In the genomic region with DNA sequence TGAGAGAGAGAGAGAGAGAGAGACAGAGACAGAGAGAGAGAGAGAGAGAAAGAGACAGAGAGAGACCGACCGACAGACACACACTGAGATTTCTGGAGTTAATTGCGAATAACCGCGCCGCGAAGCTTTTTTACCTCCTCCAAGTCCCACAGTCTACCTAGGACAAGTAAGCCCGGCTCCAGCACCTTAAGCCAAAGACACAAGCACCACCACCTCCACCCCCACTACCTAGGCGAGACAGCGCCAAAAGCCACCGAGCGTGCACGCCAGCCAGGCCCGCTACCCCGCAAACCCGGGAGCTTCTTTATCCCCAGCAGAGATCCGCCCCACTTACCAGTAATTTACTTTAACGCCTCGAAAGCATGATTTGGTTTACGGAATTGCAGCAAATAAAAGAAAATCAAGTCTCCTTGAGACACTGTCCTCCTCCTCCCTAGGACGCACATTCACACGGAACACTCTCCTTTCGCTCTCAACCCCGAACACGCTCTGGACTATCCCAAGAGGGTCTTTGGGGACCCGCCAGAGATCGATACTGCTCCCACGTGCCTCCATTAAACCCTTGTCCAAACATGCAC, we compare ENCODE assay signal across 8 cellular contexts.
DNase-seq lines count a peak whose midpoint lies in the region; ATAC-seq and TF ChIP-seq lines count a peak whose summit lies in the region.

No MANE protein-coding gene starts in this region.

- H3K27ac Mint-ChIP-seq in CD14-positive monocyte, result peak overlapping the region in 3 of 7 donors; percentile 9 to 57 (median 19)

- TF ChIP-seq POLR2A in spleen (IDR thresholded peaks at IDR 0.05), result no peak

- TF ChIP-seq CTCF in CD14-positive monocyte (IDR thresholded peaks at IDR 0.05) (no peak), spleen (IDR thresholded peaks at IDR 0.05 in 8 of 11, conservative IDR thresholded peaks at IDR 0.05 in 3 of 11) (no peak)

- peaks cover 0 to 9% (median 5%) of the 10 kb centered on the region in 7 donors for H3K9me3 Mint-ChIP-seq in CD14-positive monocyte

- peak overlapping the region; percentile 90 to 98 for H3K4me3 Mint-ChIP-seq in CD14-positive monocyte

- H3K4me1 ChIP-seq in spleen, result peaks cover 0 to 23% (median 4%) of the 10 kb centered on the region in 6 donors

- DNase-seq in CD14-positive monocyte (ENCODE audit: low spot score) (no peak), MG63 (peak; percentile 23), spleen (no peak), GOT3 (lab: John Stamatoyannopoulos, UW) (no peak)
- peak; percentile 40 for DNase-seq in activated naive CD4-positive, alpha-beta T cell treated with Interleukin-2 at 50 U/mL for 16 hours

- peaks cover 26 to 30% (median 27%) of the 10 kb centered on the region in 3 donors for H3K27me3 Mint-ChIP-seq in CD14-positive monocyte (ENCODE audit: low read depth in 3 of 3)

- H3K36me3 Mint-ChIP-seq in CD14-positive monocyte, result no peaks in the 10 kb centered on the region

- intact Hi-C loops in CD14-positive monocyte (cut with micrococcal nuclease), result no loop called here
- intact Hi-C loops in spleen (cut with DNase I; ENCODE audit: low total_unique reads), result no loop called here

- H3K27me3 ChIP-seq in MG63 (no peaks in the 10 kb centered on the region), spleen (replicated peaks in 1 of 7) (peaks cover 0 to 28% (median 9%) of the 10 kb centered on the region in 7 donors)

- peaks cover 31% of the 10 kb centered on the region for H3K36me3 ChIP-seq in MG63
- no peaks in the 10 kb centered on the region for H3K36me3 ChIP-seq in spleen

- no peaks in the 10 kb centered on the region for H3K9me3 ChIP-seq in MG63
- no peaks in the 10 kb centered on the region for H3K9me3 ChIP-seq in spleen

- WGBS in spleen, 5 donors, result 1 to 32% (median 2%) methylated on average over 9 to 28 of the region's 28 CpGs

- no peak for ATAC-seq in HG03280 (IDR thresholded peaks at IDR 0.05; ENCODE audit: unreplicated experiment)
- ATAC-seq in HG02588 (IDR thresholded peaks at IDR 0.05; ENCODE audit: unreplicated experiment), result no peak

- peak overlapping the region; percentile 71 for H3K4me3 ChIP-seq in MG63
- H3K4me3 ChIP-seq in iPS-11a (ENCODE audit: low read depth, low read length), result peak overlapping the region; percentile 77
- H3K4me3 ChIP-seq in spleen, result peak overlapping the region; percentile 39 to 78 (median 54)

- peaks cover 21% of the 10 kb centered on the region for H3K4me1 Mint-ChIP-seq in CD14-positive monocyte

- H3K27ac ChIP-seq in spleen, result no peak overlapping the region

Comparison
In these comparisons a context has a peak if more than half of its experiments do, and no peak if none do; other contexts are left out.
1. DNase-seq: peak in MG63 (single experiment) and activated naive CD4-positive, alpha-beta T cell treated with Interleukin-2 at 50 U/mL for 16 hours (single experiment); none in CD14-positive monocyte (single experiment), spleen (single experiment) and GOT3 (single experiment).
2. Peak in every context shown above with its lines, with median percentiles within 50 percentile points of each other: H3K4me3 ChIP-seq.